ENCODE assay signal across 15 cellular contexts in the genomic region with DNA sequence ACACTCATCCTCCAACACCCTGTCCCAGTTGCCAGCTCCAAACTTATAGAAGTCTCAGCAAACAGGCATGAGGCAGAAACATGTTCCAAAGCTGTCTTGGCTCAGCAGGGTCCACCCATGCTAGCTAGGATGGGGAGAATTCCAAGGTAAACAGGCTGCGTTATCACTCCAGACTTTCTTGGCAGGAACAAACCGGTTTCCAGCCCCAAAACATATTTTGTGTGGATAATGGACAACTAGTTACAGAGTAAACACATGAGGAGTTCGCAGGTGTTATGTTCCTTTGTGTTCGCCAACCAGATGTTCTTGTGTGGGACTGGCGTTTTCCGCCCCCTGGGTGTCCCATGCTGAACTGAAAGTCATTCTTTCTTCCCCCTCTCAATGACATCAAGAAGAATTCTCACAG.
DNase-seq lines count a peak whose midpoint lies in the region; FAIRE-seq and TF ChIP-seq lines count a peak whose summit lies in the region.
"Had no signal": no experiment of that assay in that cellular context is flagged by ENCODE, and none has a peak within 500 bp of the region (broad histone marks: within the 10 kb centered on the region; RNA-seq: fewer than 3 reads in every experiment).

No MANE protein-coding gene starts in this region.

- H3K27me3 ChIP-seq in astrocyte (ENCODE audit: insufficient read depth, low read length) (no peaks in the 10 kb centered on the region), left ventricle myocardium inferior (ENCODE audit: low read depth) (no peaks in the 10 kb centered on the region), skeletal muscle tissue (ENCODE audit: control insufficient read depth in 3 of 3, insufficient read depth in 3 of 3, low read length in 3 of 3) (no peaks in the 10 kb centered on the region), PC-9 (ENCODE audit: insufficient read depth, low read depth) (peaks cover 5% of the 10 kb centered on the region; the same call in 1 of the 2 replicates), neuronal stem cell (ENCODE audit: control insufficient read depth in 3 of 3, insufficient read depth in 3 of 3, low read depth in 1 of 3, low read length in 3 of 3) (no peaks in the 10 kb centered on the region)
- H3K27me3 ChIP-seq: right lobe of liver had no signal

- no TSS peak for BruUV-seq in PC-9 (replicated peaks; lab: Mats Ljungman, UMichigan)

- H2AFZ ChIP-seq in astrocyte (ENCODE audit: low read depth, low read length), result no peak overlapping the region
- H2AFZ ChIP-seq in PC-9, result no peak overlapping the region
- H2AFZ ChIP-seq in neuronal stem cell (ENCODE audit: low read length), result no peak overlapping the region

- H2AK5ac ChIP-seq in neuronal stem cell (ENCODE audit: low read depth, low read length), result no peak overlapping the region

- no peaks in the 10 kb centered on the region for H3K36me3 ChIP-seq in astrocyte (ENCODE audit: insufficient read depth, low read length)
- H3K36me3 ChIP-seq in left ventricle myocardium inferior, result no peaks in the 10 kb centered on the region
- no peaks in the 10 kb centered on the region for H3K36me3 ChIP-seq in skeletal muscle tissue (ENCODE audit: control insufficient read depth in 3 of 3, insufficient read depth in 3 of 3, low read length in 3 of 3)
- H3K36me3 ChIP-seq in PC-9 (ENCODE audit: low read depth), result no peaks in the 10 kb centered on the region
- H3K36me3 ChIP-seq in neuronal stem cell (replicated peaks in 1 of 2; ENCODE audit: control insufficient read depth in 2 of 2, insufficient read depth in 2 of 2, low read length in 2 of 2), result peaks cover 4 to 54% of the 10 kb centered on the region in 2 donors
- H3K36me3 ChIP-seq: right lobe of liver had no signal

- H3K9me3 ChIP-seq in astrocyte (ENCODE audit: insufficient read depth, low read depth, low read length) (peaks cover 2% of the 10 kb centered on the region), left ventricle myocardium inferior (replicated peaks) (no peaks in the 10 kb centered on the region), skeletal muscle tissue (ENCODE audit: control insufficient read depth in 3 of 3, low read length in 3 of 3) (no peaks in the 10 kb centered on the region), PC-9 (ENCODE audit: insufficient read depth, low read depth) (no peaks in the 10 kb centered on the region), neuronal stem cell (replicated peaks in 1 of 2; ENCODE audit: control insufficient read depth in 2 of 2, insufficient read depth in 1 of 2, low read depth in 1 of 2, low read length in 2 of 2) (peaks cover 0 to 47% of the 10 kb centered on the region in 2 donors)
- H3K9me3 ChIP-seq: right lobe of liver had no signal

- no peak overlapping the region for H2BK5ac ChIP-seq in neuronal stem cell (ENCODE audit: low read length)

- POLR2A ChIA-PET in PC-9 (lab: Charles Lee; ENCODE audit: unreplicated experiment), result no interaction called here

- DNase-seq in NCI-H1092 treated with DMSO at 0.1 percent for 48 hours (lab: John Stamatoyannopoulos, UW), result peak; percentile 37
- peak; percentile 54 for DNase-seq in astrocyte (ENCODE audit: low read depth)
- peak; percentile 68 for DNase-seq in left ventricle myocardium inferior
- DNase-seq in PC-9, result no peak
- no peak for DNase-seq in cortex of kidney (lab: John Stamatoyannopoulos, UW)
- no peak for DNase-seq in DMS153 (lab: John Stamatoyannopoulos, UW)
- no peak for DNase-seq in neuronal stem cell (ENCODE audit: low spot score)
- DNase-seq: nephron progenitor cell; right lobe of liver; stimulated activated CD4-positive, alpha-beta T cell treated with anti-CD3 and anti-CD28 coated beads, Interleukin-2, amount 100 ng/mL, for 48 hours had no signal

- H3K4me1 Mint-ChIP-seq in astrocyte (ENCODE audit: low read depth, unreplicated experiment), result peaks cover 3% of the 10 kb centered on the region
- H3K4me1 Mint-ChIP-seq: memory B cell, nephron progenitor cell had no signal

- H3K79me2 ChIP-seq in astrocyte (ENCODE audit: insufficient read depth, low read length), result no peaks in the 10 kb centered on the region
- no peaks in the 10 kb centered on the region for H3K79me2 ChIP-seq in PC-9 (ENCODE audit: low read depth)

- no peak overlapping the region for H3K27ac ChIP-seq in astrocyte (ENCODE audit: low read depth, low read length)
- peak overlapping the region; percentile 75 for H3K27ac ChIP-seq in left ventricle myocardium inferior (replicated peaks)
- peak overlapping the region; percentile 64 for H3K27ac ChIP-seq in skeletal muscle tissue (ENCODE audit: low read depth, low read length)
- H3K27ac ChIP-seq in PC-9, result no peak overlapping the region
- H3K27ac ChIP-seq in neuronal stem cell (replicated peaks; ENCODE audit: low read length), result no peak overlapping the region
- H3K27ac ChIP-seq: right lobe of liver had no signal

- H3K36me3 Mint-ChIP-seq in astrocyte (ENCODE audit: low read depth, unreplicated experiment), result no peaks in the 10 kb centered on the region
- H3K36me3 Mint-ChIP-seq: memory B cell, WTC11 had no signal

- no peaks in the 10 kb centered on the region for H3K9me2 ChIP-seq in PC-9 (ENCODE audit: insufficient read depth)

- H2BK15ac ChIP-seq in neuronal stem cell (ENCODE audit: low read length), result no peak overlapping the region

- no peak overlapping the region for H3K4me3 Mint-ChIP-seq in astrocyte (ENCODE audit: unreplicated experiment)
- H3K4me3 Mint-ChIP-seq: memory B cell, nephron progenitor cell, WTC11 had no signal

- H3K4ac ChIP-seq in neuronal stem cell (ENCODE audit: low read length), result no peak overlapping the region

- H4K91ac ChIP-seq in neuronal stem cell (ENCODE audit: low read depth, low read length, poor library complexity), result no peak overlapping the region

- H4K20me1 ChIP-seq in astrocyte (ENCODE audit: insufficient read depth, low read length) (no peaks in the 10 kb centered on the region), PC-9 (ENCODE audit: insufficient read depth) (no peaks in the 10 kb centered on the region)

- peaks cover 13% of the 10 kb centered on the region for H3K27me3 Mint-ChIP-seq in astrocyte (ENCODE audit: low read depth, unreplicated experiment)
- H3K27me3 Mint-ChIP-seq: memory B cell had no signal

- H3K4me1 ChIP-seq in astrocyte (ENCODE audit: insufficient read depth, low read length), result peaks cover 4% of the 10 kb centered on the region
- H3K4me1 ChIP-seq in left ventricle myocardium inferior, result peaks cover 29% of the 10 kb centered on the region
- H3K4me1 ChIP-seq in skeletal muscle tissue (ENCODE audit: control insufficient read depth in 3 of 3, insufficient read depth in 3 of 3, low read length in 3 of 3), result peaks cover 19 to 26% (median 25%) of the 10 kb centered on the region in 3 donors
- H3K4me1 ChIP-seq in PC-9 (replicated peaks; ENCODE audit: insufficient read depth), result no peaks in the 10 kb centered on the region
- H3K4me1 ChIP-seq in neuronal stem cell (ENCODE audit: control insufficient read depth in 2 of 2, insufficient read depth in 1 of 2, low read depth in 1 of 2, low read length in 2 of 2), result peaks cover 0 to 12% of the 10 kb centered on the region in 2 donors
- H3K4me1 ChIP-seq: right lobe of liver had no signal

- no peak overlapping the region for H4K8ac ChIP-seq in neuronal stem cell (ENCODE audit: low read depth, low read length)

- no peak overlapping the region for H3K27ac Mint-ChIP-seq in astrocyte (ENCODE audit: unreplicated experiment)
- H3K27ac Mint-ChIP-seq: memory B cell, nephron progenitor cell, WTC11 had no signal

- H3K4me3 ChIP-seq in astrocyte (ENCODE audit: insufficient read depth, low read depth, low read length), result no peak overlapping the region
- no peak overlapping the region for H3K4me3 ChIP-seq in left ventricle myocardium inferior
- peak overlapping the region in 1 of 3 donors; percentile 17 for H3K4me3 ChIP-seq in skeletal muscle tissue (ENCODE audit: low read length in 3 of 3)
- H3K4me3 ChIP-seq in PC-9, result no peak overlapping the region
- H3K4me3 ChIP-seq in neuronal stem cell (ENCODE audit: low read length in 2 of 2), result no peak overlapping the region
- H3K4me3 ChIP-seq: right lobe of liver had no signal

- H3K9ac ChIP-seq in astrocyte (ENCODE audit: low read length) (no peak overlapping the region), skeletal muscle tissue (ENCODE audit: low read depth in 1 of 3, low read length in 3 of 3) (no peak overlapping the region), neuronal stem cell (ENCODE audit: low read depth, low read length, poor library complexity) (no peak overlapping the region)

- no peak overlapping the region for H2BK12ac ChIP-seq in neuronal stem cell (ENCODE audit: low read length)

- H2BK120ac ChIP-seq in neuronal stem cell (ENCODE audit: low read depth, low read length), result no peak overlapping the region

- H3K18ac ChIP-seq in neuronal stem cell (ENCODE audit: low read length), result no peak overlapping the region

- no peak overlapping the region for H3K23ac ChIP-seq in neuronal stem cell (ENCODE audit: low read depth, low read length, poor library complexity)

- TF ChIP-seq CTCF in astrocyte (IDR thresholded peaks at IDR 0.05; ENCODE audit: insufficient read depth, low read depth, low read length), result no peak
- peak; percentile 53 for TF ChIP-seq CTCF in left ventricle myocardium inferior (IDR thresholded peaks at IDR 0.05; ENCODE audit: borderline replicate concordance)
- no peak for TF ChIP-seq CTCF in PC-9 (conservative IDR thresholded peaks at IDR 0.05)

- CTCF ChIA-PET in PC-9 (lab: Charles Lee), result no interaction called here

- H3F3A ChIP-seq in PC-9 (ENCODE audit: insufficient read depth, low read depth), result no peaks in the 10 kb centered on the region

- WGBS in neuronal stem cell (ENCODE audit: extremely low coverage in 2 of 2, insufficient read length in 2 of 2, insufficient replicate concordance in 1 of 2), 2 donors, result no CpG with 5 or more reads among the region's 6 CpGs

- peaks cover 4% of the 10 kb centered on the region for H3K9me3 Mint-ChIP-seq in astrocyte (ENCODE audit: unreplicated experiment)
- H3K9me3 Mint-ChIP-seq: memory B cell, nephron progenitor cell had no signal

- H3K79me1 ChIP-seq in neuronal stem cell (ENCODE audit: low read depth, low read length), result no peaks in the 10 kb centered on the region

- FAIRE-seq in astrocyte (lab: Jason Lieb, UNC), result no peak
- FAIRE-seq: GM19239, HepG2 had no signal

- intact Hi-C loops in left ventricle myocardium inferior (cut with micrococcal nuclease), result no loop called here
- intact Hi-C loops in PC-9 (cut with micrococcal nuclease; ENCODE audit: unreplicated experiment), result no loop called here

- H3K4me2 ChIP-seq in astrocyte (ENCODE audit: low read length) (no peak overlapping the region), PC-9 (no peak overlapping the region), neuronal stem cell (ENCODE audit: insufficient read depth, low read length, poor library complexity, severe bottlenecking) (no peak overlapping the region)

- no peak overlapping the region for H3K14ac ChIP-seq in neuronal stem cell (ENCODE audit: low read length)

Comparison
In these comparisons a context has a peak if more than half of its experiments do, and no peak if none do; other contexts are left out.
1. DNase-seq: peak in NCI-H1092 treated with DMSO at 0.1 percent for 48 hours (single experiment), astrocyte (single experiment) and left ventricle myocardium inferior (single experiment); none in PC-9 (0 of 2), cortex of kidney (single experiment), DMS153 (single experiment) and neuronal stem cell (single experiment).
2. H3K27ac ChIP-seq: peak in left ventricle myocardium inferior (single experiment) and skeletal muscle tissue (single experiment); none in astrocyte (single experiment), PC-9 (single experiment) and neuronal stem cell (single experiment).